27 cellular contexts compared by ENCODE assay signal in the genomic region with DNA sequence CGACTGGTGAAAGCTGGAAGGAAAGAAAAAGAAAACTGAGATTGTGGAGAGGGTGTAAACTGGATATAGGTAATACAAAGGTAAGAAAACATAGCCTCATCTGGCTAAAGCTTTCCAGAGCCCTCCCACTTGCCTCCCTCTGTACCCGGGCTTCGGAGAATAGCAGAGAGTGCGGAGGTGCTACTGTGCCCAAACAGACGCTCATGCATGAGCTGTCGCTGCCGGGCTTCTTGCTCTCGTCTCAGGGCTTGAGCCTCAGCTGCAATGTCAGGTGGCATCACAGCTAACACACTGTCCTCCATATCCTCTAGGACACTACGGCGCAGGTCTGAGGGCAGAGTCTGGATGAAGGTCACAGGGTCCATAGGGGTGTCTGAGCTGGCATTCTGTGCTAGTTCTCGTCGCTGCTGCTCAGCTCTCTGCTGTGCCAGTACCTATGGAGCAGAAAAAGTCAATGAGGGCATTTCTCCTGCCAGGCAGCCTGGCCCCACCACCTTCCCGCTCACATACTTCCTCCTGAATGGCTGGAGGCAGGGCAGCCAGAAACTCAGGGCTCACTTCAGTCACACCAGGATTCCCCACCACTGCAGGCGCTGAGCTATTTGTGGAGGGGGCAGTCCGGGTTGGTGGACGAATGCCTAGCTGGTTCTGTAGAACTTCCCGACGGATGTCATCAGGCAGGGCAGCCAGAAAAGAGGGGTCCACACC.
"Had no signal": no experiment of that assay in that cellular context is flagged by ENCODE, and none has a peak within 500 bp of the region (broad histone marks: within the 10 kb centered on the region; RNA-seq: fewer than 3 reads in every experiment).

No MANE protein-coding gene starts in this region.

- H2AFZ ChIP-seq: hepatocyte had no signal

- H3K27ac Mint-ChIP-seq: activated B cell treated with CpG ODN at 0.5 μM for 24 hours; activated CD4-positive, alpha-beta T cell treated with anti-CD3 and anti-CD28 coated beads for 36 hours; activated naive CD8-positive, alpha-beta T cell treated with anti-CD3 and anti-CD28 coated beads, Interleukin-2, amount 10 ng/mL, durations not matched to agents 7 days and 5 days; type B pancreatic cell had no signal

- H3K27me3 ChIP-seq: body of pancreas, hepatocyte, left lung, sigmoid colon, vagina had no signal

- H3K9me3 ChIP-seq: body of pancreas, left lung, sigmoid colon, thoracic aorta, vagina had no signal

- H3K4me1 ChIP-seq: body of pancreas, left lung, sigmoid colon, vagina had no signal

- ATAC-seq: activated CD4-positive, alpha-beta T cell treated with anti-CD3 and anti-CD28 coated beads for 36 hours; body of pancreas; esophagus mucosa; left lung; naive thymus-derived CD4-positive, alpha-beta T cell had no signal

- H3K4me1 Mint-ChIP-seq: activated B cell treated with CpG ODN at 0.5 μM for 24 hours; activated CD4-positive, alpha-beta T cell treated with anti-CD3 and anti-CD28 coated beads for 36 hours; neural crest cell had no signal

- H3K9me3 Mint-ChIP-seq: activated B cell treated with CpG ODN at 0.5 μM for 24 hours; activated naive CD8-positive, alpha-beta T cell treated with anti-CD3 and anti-CD28 coated beads, Interleukin-2, amount 10 ng/mL, durations not matched to agents 7 days and 5 days; immature natural killer cell; naive thymus-derived CD4-positive, alpha-beta T cell; neural crest cell; type B pancreatic cell had no signal

- H3K4me2 ChIP-seq: hepatocyte, smooth muscle cell had no signal

- H3K4me3 ChIP-seq: body of pancreas, hepatocyte, left lung, lung, sigmoid colon, smooth muscle cell, thoracic aorta, vagina had no signal

- H3K4me3 Mint-ChIP-seq: activated B cell treated with CpG ODN at 0.5 μM for 24 hours; activated CD4-positive, alpha-beta T cell treated with anti-CD3 and anti-CD28 coated beads for 36 hours; activated naive CD8-positive, alpha-beta T cell treated with anti-CD3 and anti-CD28 coated beads, Interleukin-2, amount 10 ng/mL, durations not matched to agents 7 days and 5 days; immature natural killer cell; naive thymus-derived CD4-positive, alpha-beta T cell; neural crest cell; type B pancreatic cell had no signal

- DNase-seq: activated B cell treated with CpG ODN at 0.5 μM for 24 hours; activated CD4-positive, alpha-beta T cell treated with anti-CD3 and anti-CD28 coated beads for 36 hours; activated CD4-positive, alpha-beta T cell treated with anti-CD3 and anti-CD28 coated beads, Interleukin-2, amount 50 U/mL, for 4 hours; activated naive CD8-positive, alpha-beta T cell treated with anti-CD3 and anti-CD28 coated beads, Interleukin-2, amount 10 ng/mL, durations not matched to agents 7 days and 5 days; activated T-cell treated with anti-CD3 and anti-CD28 coated beads for 4 hours; body of pancreas; dermis blood vessel endothelial cell; effector CD8-positive, alpha-beta T cell; foreskin melanocyte; glutamatergic neuron; immature natural killer cell; left lung; naive thymus-derived CD4-positive, alpha-beta T cell; posterior cingulate gyrus; sigmoid colon; stimulated activated CD4-positive, alpha-beta T cell treated with anti-CD3 and anti-CD28 coated beads, Interleukin-15, amount 100 ng/mL, for 24 hours; stimulated activated naive CD4-positive, alpha-beta T cell; T-helper 1 cell; T-helper 9 cell had no signal

- H3K27ac ChIP-seq: body of pancreas, hepatocyte, left lung, sigmoid colon, thoracic aorta, vagina had no signal

- H3K79me2 ChIP-seq: hepatocyte had no signal

- H3K27me3 Mint-ChIP-seq: activated B cell treated with CpG ODN at 0.5 μM for 24 hours; activated CD4-positive, alpha-beta T cell treated with anti-CD3 and anti-CD28 coated beads for 36 hours; activated naive CD8-positive, alpha-beta T cell treated with anti-CD3 and anti-CD28 coated beads, Interleukin-2, amount 10 ng/mL, durations not matched to agents 7 days and 5 days; naive thymus-derived CD4-positive, alpha-beta T cell; type B pancreatic cell had no signal
